8 cellular contexts compared by ENCODE assay signal in the genomic region with DNA sequence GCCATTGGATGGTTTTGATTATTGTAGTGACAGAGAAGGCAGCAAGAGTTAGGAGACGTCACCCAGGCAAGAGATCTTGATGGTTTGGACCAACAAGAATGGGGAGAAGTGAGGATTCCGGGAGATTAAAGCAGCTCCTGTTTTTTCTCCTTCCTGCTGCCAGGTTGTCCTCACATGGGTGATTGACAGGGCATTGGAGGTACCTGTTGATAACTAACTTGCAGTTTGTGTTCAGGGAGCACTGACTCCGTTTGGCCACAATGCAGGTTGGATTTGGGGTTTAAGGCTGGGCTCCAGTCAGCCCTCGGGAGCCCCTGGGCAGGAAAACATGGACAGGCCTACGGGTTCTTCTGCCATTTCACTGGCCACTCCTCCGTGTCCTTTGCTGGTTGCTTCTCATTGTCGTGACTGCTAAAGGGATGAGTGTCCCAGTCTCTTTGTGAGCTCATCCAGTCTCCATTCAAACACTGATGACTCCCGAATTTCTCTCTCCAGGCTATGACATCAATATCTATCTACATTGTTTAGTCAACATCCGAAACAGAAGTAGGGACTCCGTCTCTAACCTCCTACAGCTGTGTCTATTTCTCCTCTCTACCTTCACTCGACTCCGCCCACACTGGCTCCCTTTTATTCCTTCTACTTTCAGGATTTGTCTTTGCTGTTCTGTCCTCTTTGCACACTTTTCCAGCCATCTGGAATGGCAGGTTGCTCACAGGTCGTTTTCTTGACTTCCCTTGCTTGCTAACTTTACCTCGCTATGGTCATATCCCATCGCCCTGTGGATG. TPM values are rescaled to one million over a fixed set of nuclear protein-coding genes. Genes with fewer than 3 reads are reported as not detected.
A peak's percentile ranks its signal among the peaks of the same experiment; 100 is the strongest.
DNase-seq lines count a peak whose midpoint lies in the region; ATAC-seq, FAIRE-seq and TF ChIP-seq lines count a peak whose summit lies in the region.

No MANE protein-coding gene starts in this region.

- peak overlapping the region; percentile 72 to 74 for H3K4me2 ChIP-seq in H1 (ENCODE audit: insufficient read depth in 1 of 2, low read depth in 2 of 2, low read length in 2 of 2)

- H3K4me3 ChIP-seq in NT2/D1 (ENCODE audit: insufficient read length, low read depth) = peak overlapping the region; percentile 69
- H3K4me3 ChIP-seq in H1 (ENCODE audit: extremely low read depth in 1 of 4, insufficient read depth in 2 of 4, low read depth in 3 of 4, low read length in 4 of 4) = peak overlapping the region; percentile 64 to 88 (median 80); a peak in 7 of 8 replicates
- H3K4me3 ChIP-seq in neutrophil (ENCODE audit: low read depth in 1 of 2, low read length in 1 of 2) = peak overlapping the region; percentile 99 to 100

- H3K4me1 ChIP-seq in NT2/D1 (ENCODE audit: insufficient read depth, insufficient read length) (peaks cover 9% of the 10 kb centered on the region), H1 (replicated peaks in 1 of 4; ENCODE audit: control insufficient read depth in 3 of 4, insufficient read depth in 4 of 4, low read length in 3 of 4) (peaks cover 3 to 9% (median 6%) of the 10 kb centered on the region in 4 experiments), neutrophil (ENCODE audit: control insufficient read depth in 1 of 2, insufficient read depth in 1 of 2, low read depth in 1 of 2, low read length in 1 of 2) (peaks cover 47 to 49% of the 10 kb centered on the region in 2 experiments), foreskin keratinocyte (peaks cover 11% of the 10 kb centered on the region)

- H3K27me3 ChIP-seq in NT2/D1 (ENCODE audit: insufficient read depth, insufficient read length) = no peaks in the 10 kb centered on the region
- no peaks in the 10 kb centered on the region; a peak in 1 of 7 replicates for H3K27me3 ChIP-seq in H1 (replicated peaks in 1 of 4; ENCODE audit: control insufficient read depth in 3 of 4, extremely low read depth in 1 of 4, insufficient read depth in 3 of 4, low read length in 3 of 4)
- peaks cover 20% of the 10 kb centered on the region for H3K27me3 ChIP-seq in neutrophil
- no peaks in the 10 kb centered on the region for H3K27me3 ChIP-seq in foreskin keratinocyte

- H3K27ac ChIP-seq in H1 (ENCODE audit: low read depth, low read length) (no peak overlapping the region), neutrophil (peak overlapping the region; percentile 98), foreskin keratinocyte (no peak overlapping the region)

- H3K27ac Mint-ChIP-seq in Calu3 (ENCODE audit: unreplicated experiment) = peak overlapping the region; percentile 64

- H2BK5ac ChIP-seq in H1 (ENCODE audit: low read depth, low read length) = no peak overlapping the region

- TF ChIP-seq POLR2A in H1 (IDR thresholded peaks at IDR 0.05; ENCODE audit: control extremely low read depth in 1 of 2, low read depth in 2 of 2, low read length in 2 of 2) = no peak; a peak in 1 of 3 replicates

- no peak overlapping the region for H3K14ac ChIP-seq in H1 (ENCODE audit: insufficient read length)

- H4K91ac ChIP-seq in H1 (replicated peaks; ENCODE audit: insufficient read length, low read length) = no peak overlapping the region

- peaks cover 36% of the 10 kb centered on the region for H3K4me1 Mint-ChIP-seq in Calu3 (ENCODE audit: low read depth, unreplicated experiment)

- CTCF ChIA-PET in Calu3 (lab: Charles Lee) (interaction anchor here (1.2 to 2.0 kb wide), 2 partner anchors 11 to 20 kb away, joined by 4 to 9 read pairs; no protein-coding TSS in a partner anchor), H1 (lab: Charles Lee; ENCODE audit: partially characterized antibody) (interaction anchor here (0.6 to 1.8 kb wide), 6 partner anchors 8 to 160 kb away, joined by 3 to 7 read pairs (median 4); partner anchors contain the start of gene ADM5)

- no peak overlapping the region for H3K23ac ChIP-seq in H1 (ENCODE audit: insufficient read length)

- peaks cover 33% of the 10 kb centered on the region for H3K36me3 ChIP-seq in NT2/D1 (ENCODE audit: insufficient read depth, insufficient read length, low read length)
- peaks cover 0 to 10% (median 4%) of the 10 kb centered on the region in 4 experiments; a peak in 3 of 8 replicates for H3K36me3 ChIP-seq in H1 (ENCODE audit: control insufficient read depth in 2 of 4, insufficient read depth in 4 of 4, low read length in 3 of 4)
- no peaks in the 10 kb centered on the region for H3K36me3 ChIP-seq in neutrophil

- H3K9me3 ChIP-seq in NT2/D1 (ENCODE audit: insufficient read depth, low read length) (no peaks in the 10 kb centered on the region), H1 (ENCODE audit: insufficient read depth in 2 of 2, low read depth in 1 of 2, low read length in 1 of 2) (no peaks in the 10 kb centered on the region), neutrophil (no peaks in the 10 kb centered on the region)

- H3K36me3 Mint-ChIP-seq in Calu3 (ENCODE audit: insufficient read depth, unreplicated experiment) = peaks cover 61% of the 10 kb centered on the region

- peaks cover 18% of the 10 kb centered on the region for H3K79me1 ChIP-seq in H1 (ENCODE audit: low read depth, low read length)

- FAIRE-seq in H1 (lab: Jason Lieb, UNC) = no peak

- H2BK20ac ChIP-seq in H1 (ENCODE audit: low read length) = no peak overlapping the region

- TF ChIP-seq RAD21 in H1 (IDR thresholded peaks at IDR 0.05 in 1 of 2, conservative IDR thresholded peaks at IDR 0.05 in 1 of 2; ENCODE audit: low read depth in 2 of 2, low read length in 2 of 2) = no peak

- no peak overlapping the region for H2BK120ac ChIP-seq in H1 (replicated peaks; ENCODE audit: low read depth, low read length)

- TF ChIP-seq CTCF in Calu3 (IDR thresholded peaks at IDR 0.05; ENCODE audit: unreplicated experiment) (no peak), H1 (IDR thresholded peaks at IDR 0.05; ENCODE audit: control extremely low read depth in 1 of 3, insufficient read depth in 1 of 3, low read depth in 1 of 3, low read length in 3 of 3) (no peak), neutrophil (IDR thresholded peaks at IDR 0.05) (no peak), foreskin keratinocyte (conservative IDR thresholded peaks at IDR 0.05) (no peak)

- H3K9ac ChIP-seq in NT2/D1 (ENCODE audit: insufficient read length, low read depth) (no peak overlapping the region), H1 (replicated peaks in 1 of 4; ENCODE audit: extremely low read depth in 1 of 4, low read depth in 3 of 4, low read length in 3 of 4) (peak overlapping the region in 1 of 4 experiments; percentile 68; a peak in 3 of 7 replicates)

- intact Hi-C loops in Calu3 (cut with micrococcal nuclease; ENCODE audit: unreplicated experiment) = no loop called here

- no peak overlapping the region for H2AFZ ChIP-seq in H1 (ENCODE audit: low read length)

- POLR2A ChIA-PET in H1 (lab: Charles Lee; ENCODE audit: partially characterized antibody) = interaction anchor here (0.7 to 12.4 kb wide), 18 partner anchors 9 to 165 kb away, joined by 3 to 247 read pairs (median 6); partner anchors contain the start of genes ADM5, AKT1S1, AP2A1 and CPT1C

- H3K9me3 Mint-ChIP-seq in Calu3 (ENCODE audit: low read depth, unreplicated experiment) = peaks cover 5% of the 10 kb centered on the region

- no peak overlapping the region for H3K18ac ChIP-seq in H1 (ENCODE audit: extremely low read depth, low read length)

- peak overlapping the region; percentile 85 for H3K4me3 Mint-ChIP-seq in Calu3 (ENCODE audit: low read depth, unreplicated experiment)

- peak overlapping the region; percentile 93; the same call in 1 of the 2 replicates for H2AK5ac ChIP-seq in H1 (ENCODE audit: low read depth, low read length)

- H2BK15ac ChIP-seq in H1 (ENCODE audit: low read length) = no peak overlapping the region

- TSS peak; percentile 44 for BruUV-seq in Calu3 (replicated peaks; lab: Mats Ljungman, UMichigan)

- H4K20me1 ChIP-seq in H1 (replicated peaks in 1 of 2; ENCODE audit: control insufficient read depth in 1 of 2, insufficient read depth in 2 of 2, low read length in 2 of 2) = peaks cover 19 to 26% of the 10 kb centered on the region in 2 experiments

- H4K8ac ChIP-seq in H1 (ENCODE audit: extremely low read depth, insufficient read depth, low read length) = no peak overlapping the region

- ATAC-seq in foreskin keratinocyte (no peak), GM21528 (IDR thresholded peaks at IDR 0.05; ENCODE audit: low FRiP score, unreplicated experiment) (no peak)

- no peak overlapping the region for H3K56ac ChIP-seq in H1 (replicated peaks; ENCODE audit: insufficient read length, low read depth, low read length)

- no peak for TF ChIP-seq EP300 in H1 (IDR thresholded peaks at IDR 0.05; ENCODE audit: borderline replicate concordance in 1 of 2, low read depth in 2 of 2, low read length in 2 of 2)

- no peak overlapping the region for H4K5ac ChIP-seq in H1 (ENCODE audit: insufficient read length, low read depth, low read length)

- H3K79me2 ChIP-seq in H1 (ENCODE audit: control insufficient read depth in 1 of 2, insufficient read depth in 2 of 2, low read length in 2 of 2) = peaks cover 17 to 28% of the 10 kb centered on the region in 2 experiments

- H3K4ac ChIP-seq in H1 (replicated peaks; ENCODE audit: insufficient read length, low read depth, low read length) = no peak overlapping the region

- peaks cover 10% of the 10 kb centered on the region; the same call in 1 of the 2 replicates for H3K23me2 ChIP-seq in H1 (ENCODE audit: low read depth, low read length)

- 0 out of 2 replicates have a peak overlapping the region, but pooled peaks have one; percentile 60 for H2BK12ac ChIP-seq in H1 (ENCODE audit: low read depth, low read length)

- no peaks in the 10 kb centered on the region for H3K27me3 Mint-ChIP-seq in Calu3 (ENCODE audit: unreplicated experiment)

- DNase-seq in Calu3 (no peak), NT2/D1 (ENCODE audit: low read depth, low spot score) (no peak), H1 (ENCODE audit: low read depth in 1 of 2, low spot score in 2 of 2) (no peak), foreskin keratinocyte (no peak), NCI-H1417 (lab: John Stamatoyannopoulos, UW) (no peak), NOMO-1 treated with dmso at 0.1 percent for 144 hours (lab: John Stamatoyannopoulos, UW; ENCODE audit: unreplicated experiment) (no peak)

- WGBS in H1 (ENCODE audit: extremely low coverage in 1 of 2, insufficient coverage in 1 of 2, insufficient read length in 1 of 2, insufficient replicate concordance in 2 of 2, low coverage in 1 of 2, low lambda C conversion rate in 2 of 2, missing lambda C conversion rate in 1 of 2), 2 experiments = 87% methylated on average over 15 of the region's 15 CpGs; no CpG with 5 or more reads in 1 of the 2 experiments

RNA-seq across cellular contexts. Expression of gene PTOV1, which starts 1.3 kb away (rescaled TPM):
- total RNA-seq in Calu3 (2022) (231 and 256 TPM in 2 replicates), foreskin keratinocyte (77.3 and 92.2 TPM in 2 replicates)
- total RNA-seq in H1 (2021; fragmentation: NEBNext Ultra II Directional; extraction: Animal tissue kit (Norgen Biotek cat#: 25700)) = 251 and 261 TPM in 2 replicates
- polyA plus RNA-seq in H1 (2011; rRNA removed) (147 and 213 TPM in 2 replicates), foreskin keratinocyte (99.5 and 116 TPM in 2 replicates)
- 136 TPM for polyA plus RNA-seq in H1 (2011; cell fraction: cytosol; rRNA removed)
- 397 TPM for polyA plus RNA-seq in H1 (2011; cell fraction: nucleus; rRNA removed)
- 183 to 286 TPM (median 253 TPM) in 4 replicates for polyA plus RNA-seq in H1 (2012, experiment 1 of 2)
- polyA plus RNA-seq in H1 (2012, experiment 2 of 2) = 215 TPM
- 166 TPM for polyA plus RNA-seq in H1 (2013, experiment 1 of 2)
- polyA plus RNA-seq in H1 (2013, experiment 2 of 2) = 157 TPM
- polyA minus RNA-seq in H1 (2011; rRNA and poly(A)+ RNA removed) = 82.9 and 117 TPM in 2 replicates
- 124 TPM for polyA minus RNA-seq in H1 (2011; cell fraction: cytosol; rRNA and poly(A)+ RNA removed)
- polyA minus RNA-seq in H1 (2011; cell fraction: nucleus; rRNA and poly(A)+ RNA removed) = 139 TPM

RNA-seq across cellular contexts. Expression of gene PNKP, which starts 17.7 kb away (rescaled TPM):
- total RNA-seq in Calu3 (2022) (185 and 189 TPM in 2 replicates), foreskin keratinocyte (56.4 and 57.6 TPM in 2 replicates)
- total RNA-seq in H1 (2021; fragmentation: NEBNext Ultra II Directional; extraction: Animal tissue kit (Norgen Biotek cat#: 25700)) = 105 TPM in 2 replicates
- polyA plus RNA-seq in H1 (2011; rRNA removed) (45.8 and 66.5 TPM in 2 replicates), foreskin keratinocyte (51.5 and 55.9 TPM in 2 replicates)
- polyA plus RNA-seq in H1 (2011; cell fraction: cytosol; rRNA removed) = 56.6 TPM
- polyA plus RNA-seq in H1 (2011; cell fraction: nucleus; rRNA removed) = 225 TPM
- 84.3 to 106 TPM (median 94.0 TPM) in 4 replicates for polyA plus RNA-seq in H1 (2012, experiment 1 of 2)
- 90.6 TPM for polyA plus RNA-seq in H1 (2012, experiment 2 of 2)
- 71.9 TPM for polyA plus RNA-seq in H1 (2013, experiment 1 of 2)
- 66.3 TPM for polyA plus RNA-seq in H1 (2013, experiment 2 of 2)
- polyA minus RNA-seq in H1 (2011; rRNA and poly(A)+ RNA removed) = 21.4 and 26.5 TPM in 2 replicates
- 42.9 TPM for polyA minus RNA-seq in H1 (2011; cell fraction: cytosol; rRNA and poly(A)+ RNA removed)
- polyA minus RNA-seq in H1 (2011; cell fraction: nucleus; rRNA and poly(A)+ RNA removed) = 80.3 TPM

RNA-seq across cellular contexts. Expression of gene AKT1S1, which starts 27.5 kb away (rescaled TPM):
- total RNA-seq in Calu3 (2022) (58.9 and 65.2 TPM in 2 replicates), foreskin keratinocyte (20.8 and 22.5 TPM in 2 replicates)
- total RNA-seq in H1 (2021; fragmentation: NEBNext Ultra II Directional; extraction: Animal tissue kit (Norgen Biotek cat#: 25700)) = 45.9 and 46.7 TPM in 2 replicates
- polyA plus RNA-seq in H1 (2011; rRNA removed) (40.7 and 73.3 TPM in 2 replicates), foreskin keratinocyte (75.0 and 75.6 TPM in 2 replicates)
- polyA plus RNA-seq in H1 (2011; cell fraction: cytosol; rRNA removed) = 38.3 TPM
- polyA plus RNA-seq in H1 (2011; cell fraction: nucleus; rRNA removed) = 48.5 TPM
- 33.7 to 44.3 TPM (median 42.7 TPM) in 4 replicates for polyA plus RNA-seq in H1 (2012, experiment 1 of 2)
- 47.7 TPM for polyA plus RNA-seq in H1 (2012, experiment 2 of 2)
- polyA plus RNA-seq in H1 (2013, experiment 1 of 2) = 52.8 TPM
- 54.7 TPM for polyA plus RNA-seq in H1 (2013, experiment 2 of 2)
- 10.9 and 14.9 TPM in 2 replicates for polyA minus RNA-seq in H1 (2011; rRNA and poly(A)+ RNA removed)
- 26.5 TPM for polyA minus RNA-seq in H1 (2011; cell fraction: cytosol; rRNA and poly(A)+ RNA removed)
- 26.0 TPM for polyA minus RNA-seq in H1 (2011; cell fraction: nucleus; rRNA and poly(A)+ RNA removed)

RNA-seq across cellular contexts. Expression of gene TBC1D17, which starts 27.9 kb away (rescaled TPM):
- total RNA-seq in Calu3 (2022) (54.7 and 56.9 TPM in 2 replicates), foreskin keratinocyte (12.4 and 14.7 TPM in 2 replicates)
- total RNA-seq in H1 (2021; fragmentation: NEBNext Ultra II Directional; extraction: Animal tissue kit (Norgen Biotek cat#: 25700)) = 44.9 and 47.6 TPM in 2 replicates
- polyA plus RNA-seq in H1 (2011; rRNA removed) (30.3 and 53.7 TPM in 2 replicates), foreskin keratinocyte (20.5 and 27.4 TPM in 2 replicates)
- polyA plus RNA-seq in H1 (2011; cell fraction: cytosol; rRNA removed) = 23.2 TPM
- polyA plus RNA-seq in H1 (2011; cell fraction: nucleus; rRNA removed) = 73.8 TPM
- 41.7 to 47.2 TPM (median 43.5 TPM) in 4 replicates for polyA plus RNA-seq in H1 (2012, experiment 1 of 2)
- 52.8 TPM for polyA plus RNA-seq in H1 (2012, experiment 2 of 2)
- polyA plus RNA-seq in H1 (2013, experiment 1 of 2) = 34.8 TPM
- polyA plus RNA-seq in H1 (2013, experiment 2 of 2) = 35.2 TPM
- 24.6 and 29.7 TPM in 2 replicates for polyA minus RNA-seq in H1 (2011; rRNA and poly(A)+ RNA removed)
- polyA minus RNA-seq in H1 (2011; cell fraction: cytosol; rRNA and poly(A)+ RNA removed) = 27.0 TPM
- polyA minus RNA-seq in H1 (2011; cell fraction: nucleus; rRNA and poly(A)+ RNA removed) = 27.3 TPM

RNA-seq across cellular contexts. Expression of gene MED25, which starts 31.5 kb away (rescaled TPM):
- total RNA-seq in Calu3 (2022) (89.7 and 95.8 TPM in 2 replicates), foreskin keratinocyte (24.8 and 25.8 TPM in 2 replicates)
- total RNA-seq in H1 (2021; fragmentation: NEBNext Ultra II Directional; extraction: Animal tissue kit (Norgen Biotek cat#: 25700)) = 71.4 and 73.9 TPM in 2 replicates
- polyA plus RNA-seq in H1 (2011; rRNA removed) (21.6 and 40.4 TPM in 2 replicates), foreskin keratinocyte (37.8 and 41.5 TPM in 2 replicates)
- polyA plus RNA-seq in H1 (2011; cell fraction: cytosol; rRNA removed) = 21.8 TPM
- 81.4 TPM for polyA plus RNA-seq in H1 (2011; cell fraction: nucleus; rRNA removed)
- polyA plus RNA-seq in H1 (2012, experiment 1 of 2) = 52.6 to 80.3 TPM (median 65.6 TPM) in 4 replicates
- polyA plus RNA-seq in H1 (2012, experiment 2 of 2) = 50.2 TPM
- polyA plus RNA-seq in H1 (2013, experiment 1 of 2) = 42.3 TPM
- 40.4 TPM for polyA plus RNA-seq in H1 (2013, experiment 2 of 2)
- polyA minus RNA-seq in H1 (2011; rRNA and poly(A)+ RNA removed) = 28.0 and 50.4 TPM in 2 replicates
- 34.3 TPM for polyA minus RNA-seq in H1 (2011; cell fraction: cytosol; rRNA and poly(A)+ RNA removed)
- polyA minus RNA-seq in H1 (2011; cell fraction: nucleus; rRNA and poly(A)+ RNA removed) = 41.3 TPM
